In genomic region chr4:140622333-140622958, GRCh38 we compare ENCODE assay signal across 25 cellular contexts. TPM values are rescaled to one million over a fixed set of nuclear protein-coding genes. Genes with fewer than 3 reads are reported as not detected.
"Had no signal": no experiment of that assay in that cellular context is flagged by ENCODE, and none has a peak within 500 bp of the region (broad histone marks: within the 10 kb centered on the region; RNA-seq: fewer than 3 reads in every experiment).

No MANE protein-coding gene starts in this region.

- H3K4me1 Mint-ChIP-seq: naive B cell, nephron had no signal

- FAIRE-seq: colon, kidney had no signal

- DNase-seq: effector memory CD8-positive, alpha-beta T cell; esophagus squamous epithelium; foreskin fibroblast; kidney; left colon; left ventricle myocardium superior; mesenchymal stem cell; midbrain; naive B cell; sigmoid colon; stimulated activated CD4-positive, alpha-beta T cell treated with anti-CD3 and anti-CD28 coated beads, Interleukin-2, amount 100 ng/mL, for 24 hours; stimulated activated CD4-positive, alpha-beta T cell treated with anti-CD3 and anti-CD28 coated beads, Interleukin-4, amount 100 ng/mL, for 4 hours; stimulated activated naive B cell treated with anti-CD40 and anti-IgM and Interleukin-4, amounts not matched to agents 10 μg/mL and 1 μg/mL and 100 μg/mL, for 72 hours; trophoblast cell; uterus had no signal

- H3K27ac Mint-ChIP-seq: dendritic cell treated with granulocyte-macrophage colony-stimulating factor and Interleukin-4, amounts not matched to agents 40 ng/mL and 50 ng/mL, for 4 days; effector memory CD8-positive, alpha-beta T cell; nephron had no signal

- H3K27ac ChIP-seq: esophagus squamous epithelium, hepatocyte, neutrophil, sigmoid colon, skin epidermis, uterus had no signal

- H3K4me3 Mint-ChIP-seq: dendritic cell treated with granulocyte-macrophage colony-stimulating factor and Interleukin-4, amounts not matched to agents 40 ng/mL and 50 ng/mL, for 4 days; effector memory CD8-positive, alpha-beta T cell; naive B cell; nephron; stimulated activated naive B cell treated with anti-CD40 and anti-IgM and Interleukin-4, amounts not matched to agents 10 μg/mL and 1 μg/mL and 100 μg/mL, for 72 hours had no signal

- H3K4me2 ChIP-seq: hepatocyte had no signal

- H2AFZ ChIP-seq: hepatocyte had no signal

- H3K79me2 ChIP-seq: hepatocyte had no signal

- H3K27me3 Mint-ChIP-seq: dendritic cell treated with granulocyte-macrophage colony-stimulating factor and Interleukin-4, amounts not matched to agents 40 ng/mL and 50 ng/mL, for 4 days; naive B cell; stimulated activated naive B cell treated with anti-CD40 and anti-IgM and Interleukin-4, amounts not matched to agents 10 μg/mL and 1 μg/mL and 100 μg/mL, for 72 hours had no signal

- H3K4me1 ChIP-seq: esophagus squamous epithelium, sigmoid colon, uterus had no signal

- H3K9me3 ChIP-seq: esophagus squamous epithelium, neutrophil, sigmoid colon, uterus had no signal

- ATAC-seq: effector memory CD8-positive, alpha-beta T cell; left colon; left ventricle myocardium superior; stimulated activated naive B cell treated with anti-CD40 and anti-IgM and Interleukin-4, amounts not matched to agents 10 μg/mL and 1 μg/mL and 100 μg/mL, for 72 hours had no signal

- H3K36me3 ChIP-seq: neutrophil, uterus had no signal

- H3K4me3 ChIP-seq: esophagus squamous epithelium, hepatocyte, lung, sigmoid colon, skin epidermis, uterus had no signal

- H3K9me3 Mint-ChIP-seq: dendritic cell treated with granulocyte-macrophage colony-stimulating factor and Interleukin-4, amounts not matched to agents 40 ng/mL and 50 ng/mL, for 4 days; effector memory CD8-positive, alpha-beta T cell; naive B cell; nephron; stimulated activated naive B cell treated with anti-CD40 and anti-IgM and Interleukin-4, amounts not matched to agents 10 μg/mL and 1 μg/mL and 100 μg/mL, for 72 hours had no signal

- H3K27me3 ChIP-seq: esophagus squamous epithelium, hepatocyte, neutrophil, sigmoid colon, uterus had no signal

RNA-seq across cellular contexts. Expression of gene UCP1, which starts 53.7 kb away (rescaled TPM):
- total RNA-seq: epithelial cell of proximal tubule, esophagus squamous epithelium, hepatocyte, kidney, left colon, left ventricle myocardium superior, osteocyte, pulmonary artery endothelial cell, sigmoid colon, uterus had no signal
- polyA plus RNA-seq: hepatocyte, sigmoid colon had no signal
